ENCODE assay signal across 9 cellular contexts in the genomic region with DNA sequence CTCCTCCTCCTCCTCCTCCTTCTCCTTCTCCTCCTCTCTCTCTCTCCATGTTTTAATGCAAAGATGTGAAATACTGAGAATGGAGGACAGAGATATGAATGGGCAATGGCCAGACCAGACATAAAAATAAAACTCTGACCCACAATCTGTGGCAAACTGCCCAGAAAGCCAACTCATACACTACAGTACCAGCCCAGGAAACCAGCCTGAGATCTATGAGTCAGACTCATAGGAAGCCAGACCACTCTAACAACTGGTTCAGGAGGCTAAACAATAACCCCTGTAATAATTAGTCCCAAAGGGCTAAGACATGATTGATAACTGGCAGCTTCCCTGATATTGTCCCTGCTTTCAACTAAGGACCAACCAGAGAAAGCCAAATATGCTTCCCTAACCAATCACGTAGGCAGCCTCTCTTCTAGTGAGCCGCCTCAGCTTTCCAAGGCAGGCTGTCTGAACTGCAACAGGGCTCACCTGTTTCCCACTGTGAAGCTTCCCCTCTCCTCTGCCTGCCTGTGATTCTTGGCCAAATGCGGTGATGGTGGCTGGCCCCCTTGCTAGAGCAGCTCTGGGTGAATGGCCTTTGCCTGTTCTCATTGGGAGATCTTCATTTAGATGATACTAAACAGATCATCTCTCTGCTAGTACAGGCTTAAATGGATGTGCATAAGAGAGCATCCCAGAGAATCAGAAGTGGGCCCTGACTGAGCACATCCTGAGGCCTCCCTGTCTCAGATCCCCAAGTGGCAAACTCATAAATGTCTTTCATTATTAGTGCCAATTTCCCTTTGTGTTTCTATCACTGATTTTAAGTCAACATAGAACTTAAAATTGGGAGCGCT.
DNase-seq lines count a peak whose midpoint lies in the region; ATAC-seq, FAIRE-seq and TF ChIP-seq lines count a peak whose summit lies in the region.
"Had no signal": no experiment of that assay in that cellular context is flagged by ENCODE, and none has a peak within 500 bp of the region (broad histone marks: within the 10 kb centered on the region; RNA-seq: fewer than 3 reads in every experiment).

No MANE protein-coding gene starts in this region.

- BruUV-seq in Calu3 (replicated peaks; lab: Mats Ljungman, UMichigan) = no TSS peak

- H3K4me1 Mint-ChIP-seq in Calu3 (ENCODE audit: low read depth, unreplicated experiment) = peaks cover 30% of the 10 kb centered on the region
- H3K4me1 Mint-ChIP-seq in nephron progenitor cell = peaks cover 13% of the 10 kb centered on the region
- H3K4me1 Mint-ChIP-seq in WTC11 = no peaks in the 10 kb centered on the region
- no peaks in the 10 kb centered on the region for H3K4me1 Mint-ChIP-seq in activated T-helper 1 cell treated with anti-CD3 and anti-CD28 coated beads, Interleukin-12 subunit alpha, Interleukin-12 subunit beta, Interleukin-2, Interleukin-4 antibody, amounts not matched to agents 30 ng/mL and 10 ng/mL and 1 ng/mL, durations not matched to agents 14 hours and 24 hours and 36 hours (ENCODE audit: low read depth)
- H3K4me1 Mint-ChIP-seq in activated CD4-positive, alpha-beta T cell treated with anti-CD3 and anti-CD28 coated beads for 36 hours = no peaks in the 10 kb centered on the region

- DNase-seq in Calu3 (peak; percentile 90), HTR-8/SVneo (ENCODE audit: insufficient read length, low spot score) (peak; percentile 70), choroid plexus epithelial cell (ENCODE audit: low read depth) (peak; percentile 90), nephron progenitor cell (no peak), WTC11 (ENCODE audit: low spot score) (no peak)
- DNase-seq in activated T-helper 1 cell treated with anti-CD3 and anti-CD28 coated beads, Interleukin-12 subunit alpha, Interleukin-12 subunit beta, Interleukin-2, Interleukin-4 antibody, amounts not matched to agents 30 ng/mL and 10 ng/mL and 1 ng/mL, durations not matched to agents 14 hours and 24 hours and 36 hours (ENCODE audit: low spot score) = no peak
- no peak for DNase-seq in activated CD4-positive, alpha-beta T cell treated with anti-CD3 and anti-CD28 coated beads for 36 hours
- DNase-seq: activated CD8-positive, alpha-beta memory T cell treated with anti-CD3 and anti-CD28 coated beads for 24 hours had no signal

- CTCF ChIA-PET in Calu3 (lab: Charles Lee) = interaction anchor here (0.9 to 1.0 kb wide), 3 partner anchors 22 to 337 kb away, joined by 3 read pairs; no protein-coding TSS in a partner anchor
- CTCF ChIA-PET in WTC11 (lab: Charles Lee) = no interaction called here
- CTCF ChIA-PET in activated CD4-positive, alpha-beta T cell treated with anti-CD3 and anti-CD28 coated beads for 36 hours (lab: Charles Lee) = no interaction called here

- POLR2A ChIA-PET in WTC11 (lab: Charles Lee) = no interaction called here
- POLR2A ChIA-PET in activated CD4-positive, alpha-beta T cell treated with anti-CD3 and anti-CD28 coated beads for 36 hours (lab: Charles Lee) = no interaction called here

- FAIRE-seq in HTR-8/SVneo (lab: Jason Lieb, UNC) = peak; percentile 87

- H3K27ac Mint-ChIP-seq in Calu3 (ENCODE audit: unreplicated experiment) (peak overlapping the region; percentile 80), nephron progenitor cell (peak overlapping the region; percentile 70), WTC11 (no peak overlapping the region)
- no peak overlapping the region for H3K27ac Mint-ChIP-seq in activated T-helper 1 cell treated with anti-CD3 and anti-CD28 coated beads, Interleukin-12 subunit alpha, Interleukin-12 subunit beta, Interleukin-2, Interleukin-4 antibody, amounts not matched to agents 30 ng/mL and 10 ng/mL and 1 ng/mL, durations not matched to agents 14 hours and 24 hours and 36 hours
- H3K27ac Mint-ChIP-seq in activated CD4-positive, alpha-beta T cell treated with anti-CD3 and anti-CD28 coated beads for 36 hours = no peak overlapping the region

- ATAC-seq in WTC11 = no peak
- no peak for ATAC-seq in activated CD4-positive, alpha-beta T cell treated with anti-CD3 and anti-CD28 coated beads for 36 hours
- no peak for ATAC-seq in GM19351 (IDR thresholded peaks at IDR 0.05; ENCODE audit: unreplicated experiment)

- peaks cover 10% of the 10 kb centered on the region for H3K9me3 Mint-ChIP-seq in Calu3 (ENCODE audit: low read depth, unreplicated experiment)
- peaks cover 28% of the 10 kb centered on the region for H3K9me3 Mint-ChIP-seq in nephron progenitor cell
- H3K9me3 Mint-ChIP-seq in WTC11 = peaks cover 28% of the 10 kb centered on the region
- H3K9me3 Mint-ChIP-seq in activated T-helper 1 cell treated with anti-CD3 and anti-CD28 coated beads, Interleukin-12 subunit alpha, Interleukin-12 subunit beta, Interleukin-2, Interleukin-4 antibody, amounts not matched to agents 30 ng/mL and 10 ng/mL and 1 ng/mL, durations not matched to agents 14 hours and 24 hours and 36 hours = peaks cover 6% of the 10 kb centered on the region
- peaks cover 5% of the 10 kb centered on the region for H3K9me3 Mint-ChIP-seq in activated CD4-positive, alpha-beta T cell treated with anti-CD3 and anti-CD28 coated beads for 36 hours (ENCODE audit: low read depth)

- intact Hi-C loops in Calu3 (cut with micrococcal nuclease; ENCODE audit: unreplicated experiment) = loop anchor here (1.0 to 10.0 kb wide), 7 partner anchors 20 to 844 kb away; no protein-coding TSS in a partner anchor
- intact Hi-C loops in activated T-helper 1 cell treated with anti-CD3 and anti-CD28 coated beads, Interleukin-12 subunit alpha, Interleukin-12 subunit beta, Interleukin-2, Interleukin-4 antibody, amounts not matched to agents 30 ng/mL and 10 ng/mL and 1 ng/mL, durations not matched to agents 14 hours and 24 hours and 36 hours (cut with micrococcal nuclease) = no loop called here
- intact Hi-C loops in activated CD4-positive, alpha-beta T cell treated with anti-CD3 and anti-CD28 coated beads for 36 hours (cut with DNase I, micrococcal nuclease) = no loop called here

- H3K36me3 Mint-ChIP-seq in Calu3 (ENCODE audit: insufficient read depth, unreplicated experiment) (peaks cover 5% of the 10 kb centered on the region), nephron progenitor cell (ENCODE audit: low read depth) (peaks cover 13% of the 10 kb centered on the region), WTC11 (peaks cover 11% of the 10 kb centered on the region)
- H3K36me3 Mint-ChIP-seq in activated T-helper 1 cell treated with anti-CD3 and anti-CD28 coated beads, Interleukin-12 subunit alpha, Interleukin-12 subunit beta, Interleukin-2, Interleukin-4 antibody, amounts not matched to agents 30 ng/mL and 10 ng/mL and 1 ng/mL, durations not matched to agents 14 hours and 24 hours and 36 hours (ENCODE audit: low read depth) = no peaks in the 10 kb centered on the region
- no peaks in the 10 kb centered on the region for H3K36me3 Mint-ChIP-seq in activated CD4-positive, alpha-beta T cell treated with anti-CD3 and anti-CD28 coated beads for 36 hours (ENCODE audit: low read depth)

- H3K4me3 ChIP-seq in choroid plexus epithelial cell (ENCODE audit: low read depth, low read length) = no peak overlapping the region

- H3K4me3 Mint-ChIP-seq in Calu3 (ENCODE audit: low read depth, unreplicated experiment) (peak overlapping the region; percentile 4), nephron progenitor cell (no peak overlapping the region), WTC11 (no peak overlapping the region)
- no peak overlapping the region for H3K4me3 Mint-ChIP-seq in activated T-helper 1 cell treated with anti-CD3 and anti-CD28 coated beads, Interleukin-12 subunit alpha, Interleukin-12 subunit beta, Interleukin-2, Interleukin-4 antibody, amounts not matched to agents 30 ng/mL and 10 ng/mL and 1 ng/mL, durations not matched to agents 14 hours and 24 hours and 36 hours
- no peak overlapping the region for H3K4me3 Mint-ChIP-seq in activated CD4-positive, alpha-beta T cell treated with anti-CD3 and anti-CD28 coated beads for 36 hours

- TF ChIP-seq CTCF in Calu3 (IDR thresholded peaks at IDR 0.05; ENCODE audit: unreplicated experiment) (no peak), choroid plexus epithelial cell (conservative IDR thresholded peaks at IDR 0.05; ENCODE audit: low read depth, low read length) (no peak), nephron progenitor cell (IDR thresholded peaks at IDR 0.05) (no peak), WTC11 (IDR thresholded peaks at IDR 0.05) (no peak)

- H3K27me3 Mint-ChIP-seq in Calu3 (ENCODE audit: unreplicated experiment) (no peaks in the 10 kb centered on the region), nephron progenitor cell (ENCODE audit: low read depth, poor library complexity) (peaks cover 8% of the 10 kb centered on the region), WTC11 (ENCODE audit: low read depth) (no peaks in the 10 kb centered on the region)
- H3K27me3 Mint-ChIP-seq in activated T-helper 1 cell treated with anti-CD3 and anti-CD28 coated beads, Interleukin-12 subunit alpha, Interleukin-12 subunit beta, Interleukin-2, Interleukin-4 antibody, amounts not matched to agents 30 ng/mL and 10 ng/mL and 1 ng/mL, durations not matched to agents 14 hours and 24 hours and 36 hours (ENCODE audit: insufficient read depth) = no peaks in the 10 kb centered on the region
- H3K27me3 Mint-ChIP-seq in activated CD4-positive, alpha-beta T cell treated with anti-CD3 and anti-CD28 coated beads for 36 hours = no peaks in the 10 kb centered on the region

TF ChIP-seq in WTC11, 78 proteins besides CTCF, POLR2A, EP300 and RAD21:
- no peak for TF ChIP-seq ZNF121 (CRISPR knock-in tag; IDR thresholded peaks at IDR 0.05)

Comparison
In these comparisons a context has a peak if more than half of its experiments do, and no peak if none do; other contexts are left out.
1. DNase-seq: peak in Calu3 (single experiment), HTR-8/SVneo (single experiment) and choroid plexus epithelial cell (single experiment); none in nephron progenitor cell (single experiment), WTC11 (single experiment), activated T-helper 1 cell treated with anti-CD3 and anti-CD28 coated beads, Interleukin-12 subunit alpha, Interleukin-12 subunit beta, Interleukin-2, Interleukin-4 antibody, amounts not matched to agents 30 ng/mL and 10 ng/mL and 1 ng/mL, durations not matched to agents 14 hours and 24 hours and 36 hours (single experiment) and activated CD4-positive, alpha-beta T cell treated with anti-CD3 and anti-CD28 coated beads for 36 hours (single experiment).
2. H3K27ac Mint-ChIP-seq: peak in Calu3 (single experiment) and nephron progenitor cell (single experiment); none in WTC11 (single experiment), activated T-helper 1 cell treated with anti-CD3 and anti-CD28 coated beads, Interleukin-12 subunit alpha, Interleukin-12 subunit beta, Interleukin-2, Interleukin-4 antibody, amounts not matched to agents 30 ng/mL and 10 ng/mL and 1 ng/mL, durations not matched to agents 14 hours and 24 hours and 36 hours (single experiment) and activated CD4-positive, alpha-beta T cell treated with anti-CD3 and anti-CD28 coated beads for 36 hours (single experiment).